ENCODE assay signal across 27 cellular contexts in the genomic region with DNA sequence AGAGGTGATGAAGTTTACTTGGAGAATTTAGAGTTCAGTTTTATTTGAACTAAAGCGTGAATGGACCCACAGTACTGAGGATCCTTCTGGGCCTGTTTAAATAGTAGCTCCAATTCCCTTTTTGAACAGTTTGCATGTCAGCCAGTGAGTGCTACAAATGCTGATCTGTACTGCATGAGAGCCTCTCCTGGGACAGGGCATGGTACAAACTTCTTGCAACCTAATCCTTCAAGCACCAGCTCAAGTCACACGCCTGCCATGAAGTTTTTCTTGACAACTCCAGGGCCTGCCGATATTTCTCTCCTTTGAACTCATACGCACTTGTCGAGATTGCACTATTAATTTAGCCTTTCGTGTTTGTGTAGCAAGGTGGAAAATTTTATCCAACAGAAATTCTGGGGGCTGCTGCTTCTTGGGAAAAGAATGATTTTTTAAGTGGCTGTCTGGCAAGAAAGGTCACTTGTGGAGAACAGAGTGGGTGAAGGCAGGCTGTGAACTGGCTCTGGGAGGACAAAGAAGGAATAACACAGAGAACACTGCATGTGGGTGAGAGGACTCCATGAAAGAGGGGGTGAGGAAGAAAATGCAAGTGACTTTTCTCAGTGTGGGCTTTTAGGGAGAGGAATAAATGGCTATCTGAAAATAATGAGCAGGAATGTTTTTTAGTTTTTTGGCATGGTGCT.
A peak's percentile ranks its signal among the peaks of the same experiment; 100 is the strongest.
DNase-seq lines count a peak whose midpoint lies in the region; ATAC-seq and TF ChIP-seq lines count a peak whose summit lies in the region.
"Had no signal": no experiment of that assay in that cellular context is flagged by ENCODE, and none has a peak within 500 bp of the region (broad histone marks: within the 10 kb centered on the region; RNA-seq: fewer than 3 reads in every experiment).

No MANE protein-coding gene starts in this region.

- no peaks in the 10 kb centered on the region for H3K9me2 ChIP-seq in SK-N-SH

- H3K27ac Mint-ChIP-seq in CD8-positive, alpha-beta memory T cell = no peak overlapping the region
- H3K27ac Mint-ChIP-seq: activated CD4-positive, alpha-beta T cell treated with anti-CD3 and anti-CD28 coated beads, Interleukin-2, amount 10 ng/mL, durations not matched to agents 7 days and 5 days; activated naive CD8-positive, alpha-beta T cell; natural killer cell treated with Interleukin-12 subunit alpha and Interleukin-12 subunit beta and Interleukin-15 and Interleukin-18, amount 100 ng/mL, for 72 hours had no signal

- peaks cover 10 to 28% of the 10 kb centered on the region in 2 experiments; a peak in 3 of 4 replicates for H3K4me1 ChIP-seq in SK-N-SH (ENCODE audit: control insufficient read depth in 1 of 2, insufficient read depth in 2 of 2, low read depth in 1 of 2, low read length in 1 of 2)
- H3K4me1 ChIP-seq in left lung = peaks cover 0 to 3% of the 10 kb centered on the region in 2 donors
- H3K4me1 ChIP-seq in neuron (ENCODE audit: insufficient read depth, low read length) = peaks cover 17% of the 10 kb centered on the region
- no peaks in the 10 kb centered on the region for H3K4me1 ChIP-seq in upper lobe of right lung
- no peaks in the 10 kb centered on the region for H3K4me1 ChIP-seq in CD8-positive, alpha-beta memory T cell (ENCODE audit: insufficient read depth, low read length)
- H3K4me1 ChIP-seq: BLaER1 treated with 17β-estradiol and CSF1 and Interleukin-3, amounts not matched to agents 10 nM and 100 nM; HAP-1; sigmoid colon had no signal

- H3K27me3 Mint-ChIP-seq in CD8-positive, alpha-beta memory T cell = peaks cover 2 to 4% of the 10 kb centered on the region in 2 donors
- H3K27me3 Mint-ChIP-seq: activated naive CD8-positive, alpha-beta T cell had no signal

- CTCF ChIA-PET in SK-N-SH (lab: Yijun Ruan, JAX) = interaction anchor here (0.6 kb wide), 1 partner anchor 396 kb away, joined by 3 read pairs; no protein-coding TSS in a partner anchor
- CTCF ChIA-PET in CD8-positive, alpha-beta memory T cell (lab: Charles Lee) = no interaction called here

- peaks cover 3% of the 10 kb centered on the region for H3F3A ChIP-seq in SK-N-SH (replicated peaks; ENCODE audit: insufficient read depth)

- no peak for DNase-seq in SK-N-SH
- no peak for DNase-seq in left lung
- DNase-seq in upper lobe of right lung = no peak
- DNase-seq in NCI-H1105 (lab: John Stamatoyannopoulos, UW) = no peak
- no peak for DNase-seq in DMS79 treated with DMSO at 0.1 percent for 48 hours (lab: John Stamatoyannopoulos, UW)
- no peak for DNase-seq in CD8-positive, alpha-beta memory T cell
- DNase-seq: activated CD4-positive, alpha-beta T cell treated with anti-CD3 and anti-CD28 coated beads, Interleukin-2, amount 10 ng/mL, durations not matched to agents 7 days and 5 days; activated effector memory CD4-positive, alpha-beta T cell treated with Interleukin-2 at 50 U/mL for 16 hours; COR-L47; Kasumi-1; NCI-H1436; NCI-H2081 treated with DMSO at 0.1 percent for 48 hours; NCI-H446; NCI-H748 treated with DMSO at 0.1 percent for 48 hours; posterior cingulate gyrus; SHP77; sigmoid colon; stimulated activated CD4-positive, alpha-beta T cell treated with anti-CD3 and anti-CD28 coated beads, Interleukin-4, amount 100 ng/mL, for 24 hours had no signal

- no peak overlapping the region for H2AFZ ChIP-seq in SK-N-SH (ENCODE audit: low read depth)
- peak overlapping the region; percentile 31 for H2AFZ ChIP-seq in neuron (ENCODE audit: low read depth, low read length)

- no peak for TF ChIP-seq RAD21 in SK-N-SH (IDR thresholded peaks at IDR 0.05; ENCODE audit: low read length)

- H3K4me2 ChIP-seq in SK-N-SH = no peak overlapping the region
- H3K4me2 ChIP-seq: BLaER1 treated with 17β-estradiol and CSF1 and Interleukin-3, amounts not matched to agents 10 nM and 100 nM had no signal

- H3K4me3 ChIP-seq in SK-N-SH (ENCODE audit: low read depth in 2 of 2, low read length in 1 of 2) (no peak overlapping the region), left lung (no peak overlapping the region), neuron (ENCODE audit: low read length) (no peak overlapping the region), upper lobe of right lung (no peak overlapping the region)
- H3K4me3 ChIP-seq in CD8-positive, alpha-beta memory T cell (ENCODE audit: low read length) = no peak overlapping the region
- H3K4me3 ChIP-seq: BLaER1 treated with 17β-estradiol and CSF1 and Interleukin-3, amounts not matched to agents 10 nM and 100 nM; gastroesophageal sphincter; HAP-1; sigmoid colon had no signal

- ATAC-seq in SK-N-SH treated with all-trans-retinoic acid at 6 μM for 48 hours (peak; percentile 41), left lung (peak; percentile 89), upper lobe of right lung (peak; percentile 70)
- ATAC-seq: gastroesophageal sphincter; natural killer cell treated with Interleukin-12 subunit alpha and Interleukin-12 subunit beta and Interleukin-15 and Interleukin-18, amount 100 ng/mL, for 72 hours had no signal

- no peaks in the 10 kb centered on the region for H3K36me3 ChIP-seq in SK-N-SH (replicated peaks in 1 of 2; ENCODE audit: control insufficient read depth in 1 of 2, insufficient read depth in 2 of 2, low read length in 1 of 2)
- no peaks in the 10 kb centered on the region for H3K36me3 ChIP-seq in left lung
- H3K36me3 ChIP-seq in neuron (ENCODE audit: insufficient read depth, low read length) = no peaks in the 10 kb centered on the region
- H3K36me3 ChIP-seq in upper lobe of right lung = no peaks in the 10 kb centered on the region
- no peaks in the 10 kb centered on the region for H3K36me3 ChIP-seq in CD8-positive, alpha-beta memory T cell (ENCODE audit: insufficient read depth, low read length)
- H3K36me3 ChIP-seq: BLaER1 treated with 17β-estradiol and CSF1 and Interleukin-3, amounts not matched to agents 10 nM and 100 nM; gastroesophageal sphincter; HAP-1; sigmoid colon had no signal

- WGBS in SK-N-SH (ENCODE audit: low lambda C conversion rate) = 90% methylated on average over 6 of the region's 6 CpGs

- H3K9me3 ChIP-seq in SK-N-SH = no peaks in the 10 kb centered on the region
- H3K9me3 ChIP-seq in left lung = no peaks in the 10 kb centered on the region
- H3K9me3 ChIP-seq in neuron (ENCODE audit: low read length) = no peaks in the 10 kb centered on the region
- H3K9me3 ChIP-seq in upper lobe of right lung = no peaks in the 10 kb centered on the region
- no peaks in the 10 kb centered on the region for H3K9me3 ChIP-seq in CD8-positive, alpha-beta memory T cell (ENCODE audit: low read length)
- H3K9me3 ChIP-seq: BLaER1 treated with 17β-estradiol and CSF1 and Interleukin-3, amounts not matched to agents 10 nM and 100 nM; gastroesophageal sphincter; HAP-1; sigmoid colon had no signal

- H3K4me1 Mint-ChIP-seq in CD8-positive, alpha-beta memory T cell = no peaks in the 10 kb centered on the region
- H3K4me1 Mint-ChIP-seq: activated CD4-positive, alpha-beta T cell treated with anti-CD3 and anti-CD28 coated beads, Interleukin-2, amount 10 ng/mL, durations not matched to agents 7 days and 5 days had no signal

- POLR2A ChIA-PET in SK-N-SH (lab: Yijun Ruan, JAX) = interaction anchor here (1.0 kb wide), 1 partner anchor 666 kb away, joined by 3 read pairs; no protein-coding TSS in a partner anchor
- POLR2A ChIA-PET in CD8-positive, alpha-beta memory T cell (lab: Charles Lee) = no interaction called here

- no peak for TF ChIP-seq EP300 in SK-N-SH (IDR thresholded peaks at IDR 0.05; ENCODE audit: borderline replicate concordance in 1 of 2, low read depth in 1 of 2, low read length in 1 of 2)

- H3K9me3 Mint-ChIP-seq in CD8-positive, alpha-beta memory T cell = peaks cover 0 to 3% (median 0%) of the 10 kb centered on the region in 5 donors
- H3K9me3 Mint-ChIP-seq: activated CD4-positive, alpha-beta T cell treated with anti-CD3 and anti-CD28 coated beads, Interleukin-2, amount 10 ng/mL, durations not matched to agents 7 days and 5 days; natural killer cell treated with Interleukin-12 subunit alpha and Interleukin-12 subunit beta and Interleukin-15 and Interleukin-18, amount 100 ng/mL, for 72 hours had no signal

- H3K4me3 Mint-ChIP-seq in CD8-positive, alpha-beta memory T cell = no peak overlapping the region
- H3K4me3 Mint-ChIP-seq: activated CD4-positive, alpha-beta T cell treated with anti-CD3 and anti-CD28 coated beads, Interleukin-2, amount 10 ng/mL, durations not matched to agents 7 days and 5 days; activated naive CD8-positive, alpha-beta T cell; natural killer cell treated with Interleukin-12 subunit alpha and Interleukin-12 subunit beta and Interleukin-15 and Interleukin-18, amount 100 ng/mL, for 72 hours had no signal

- H3K27ac ChIP-seq in SK-N-SH (ENCODE audit: low read depth in 2 of 2, low read length in 1 of 2) (peak overlapping the region in 1 of 2 experiments; percentile 97; a peak in 2 of 4 replicates), left lung (no peak overlapping the region), upper lobe of right lung (no peak overlapping the region)
- no peak overlapping the region for H3K27ac ChIP-seq in CD8-positive, alpha-beta memory T cell (ENCODE audit: low read depth, low read length)
- H3K27ac ChIP-seq: 22Rv1; BLaER1 treated with 17β-estradiol and CSF1 and Interleukin-3, amounts not matched to agents 10 nM and 100 nM; sigmoid colon; VCaP had no signal

- no peaks in the 10 kb centered on the region for H3K36me3 Mint-ChIP-seq in CD8-positive, alpha-beta memory T cell
- H3K36me3 Mint-ChIP-seq: activated naive CD8-positive, alpha-beta T cell; natural killer cell treated with Interleukin-12 subunit alpha and Interleukin-12 subunit beta and Interleukin-15 and Interleukin-18, amount 100 ng/mL, for 72 hours had no signal

- no peak for TF ChIP-seq CTCF in SK-N-SH (IDR thresholded peaks at IDR 0.05)
- no peak for TF ChIP-seq CTCF in left lung (IDR thresholded peaks at IDR 0.05)
- TF ChIP-seq CTCF in upper lobe of right lung (IDR thresholded peaks at IDR 0.05) = no peak

- intact Hi-C loops in left lung (cut with DNase I) = no loop called here
- intact Hi-C loops in upper lobe of right lung (cut with DNase I) = no loop called here

- H3K27me3 ChIP-seq in SK-N-SH (ENCODE audit: insufficient read depth) (no peaks in the 10 kb centered on the region), left lung (no peaks in the 10 kb centered on the region), neuron (ENCODE audit: insufficient read depth, low read length) (no peaks in the 10 kb centered on the region), upper lobe of right lung (no peaks in the 10 kb centered on the region)
- H3K27me3 ChIP-seq in CD8-positive, alpha-beta memory T cell (ENCODE audit: insufficient read depth, low read length, poor library complexity, severe bottlenecking) = no peaks in the 10 kb centered on the region
- H3K27me3 ChIP-seq: BLaER1 treated with 17β-estradiol and CSF1 and Interleukin-3, amounts not matched to agents 10 nM and 100 nM; gastroesophageal sphincter; sigmoid colon had no signal

- H3K79me2 ChIP-seq in SK-N-SH (ENCODE audit: insufficient read depth) = no peaks in the 10 kb centered on the region

- no peak overlapping the region for H3K9ac ChIP-seq in SK-N-SH
- H3K9ac ChIP-seq: BLaER1 treated with 17β-estradiol and CSF1 and Interleukin-3, amounts not matched to agents 10 nM and 100 nM had no signal

- H4K20me1 ChIP-seq in SK-N-SH (ENCODE audit: insufficient read depth) = no peaks in the 10 kb centered on the region
- H4K20me1 ChIP-seq: BLaER1 treated with 17β-estradiol and CSF1 and Interleukin-3, amounts not matched to agents 10 nM and 100 nM had no signal

TF ChIP-seq in SK-N-SH, 30 proteins besides CTCF, POLR2A, EP300 and RAD21 (continues in another document):
- TF ChIP-seq JUND (IDR thresholded peaks at IDR 0.05) = no peak
